ENCODE assay signal across 8 cellular contexts in genomic region chr11:126212089-126212660, GRCh38. TPM values are rescaled to one million over a fixed set of nuclear protein-coding genes. Genes with fewer than 3 reads are reported as not detected.
DNase-seq lines count a peak whose midpoint lies in the region; ATAC-seq, FAIRE-seq and TF ChIP-seq lines count a peak whose summit lies in the region.

No MANE protein-coding gene starts in this region.

- no peaks in the 10 kb centered on the region for H3K9me3 ChIP-seq in keratinocyte (ENCODE audit: control insufficient read depth, low read depth, low read length)
- H3K9me3 ChIP-seq in thoracic aorta, result no peaks in the 10 kb centered on the region

- H3K4me3 ChIP-seq in keratinocyte (ENCODE audit: control insufficient read depth in 2 of 3, extremely low read depth in 1 of 3, insufficient read depth in 2 of 3, low read depth in 1 of 3, low read length in 3 of 3) (peak overlapping the region; percentile 56 to 89 (median 78)), thoracic aorta (peak overlapping the region; percentile 97)

- peaks cover 18% of the 10 kb centered on the region for H3K36me3 Mint-ChIP-seq in activated CD4-positive, alpha-beta T cell treated with anti-CD3 and anti-CD28 coated beads, Interleukin-2, amount 10 ng/mL, durations not matched to agents 7 days and 5 days (ENCODE audit: low read depth)
- H3K36me3 Mint-ChIP-seq in activated T-helper 17 cell treated with anti-CD3 and anti-CD28 coated beads, Interleukin-2, amount 50 U/mL, for 72 hours (ENCODE audit: low read depth), result peaks cover 40% of the 10 kb centered on the region

- peak overlapping the region; percentile 94 for H3K27ac Mint-ChIP-seq in activated CD4-positive, alpha-beta T cell treated with anti-CD3 and anti-CD28 coated beads, Interleukin-2, amount 10 ng/mL, durations not matched to agents 7 days and 5 days
- H3K27ac Mint-ChIP-seq in activated T-helper 17 cell treated with anti-CD3 and anti-CD28 coated beads, Interleukin-2, amount 50 U/mL, for 72 hours, result peak overlapping the region; percentile 96

- no peak for ATAC-seq in activated T-helper 17 cell treated with anti-CD3 and anti-CD28 coated beads, Interleukin-2, amount 50 U/mL, for 72 hours (replicated peaks)
- ATAC-seq in thoracic aorta (ENCODE audit: insufficient number of reproducible peaks, low FRiP score, low read depth) (no peak), HG02610 (IDR thresholded peaks at IDR 0.05; ENCODE audit: unreplicated experiment) (no peak)

- H3K9ac ChIP-seq in keratinocyte (ENCODE audit: control insufficient read depth, extremely low read depth, insufficient read depth, low read length), result peak overlapping the region; percentile 97

- H3K4me3 Mint-ChIP-seq in activated CD4-positive, alpha-beta T cell treated with anti-CD3 and anti-CD28 coated beads, Interleukin-2, amount 10 ng/mL, durations not matched to agents 7 days and 5 days, result peak overlapping the region; percentile 98
- peak overlapping the region; percentile 97 for H3K4me3 Mint-ChIP-seq in activated T-helper 17 cell treated with anti-CD3 and anti-CD28 coated beads, Interleukin-2, amount 50 U/mL, for 72 hours

- peak overlapping the region; percentile 100 for H3K4me2 ChIP-seq in keratinocyte (ENCODE audit: control insufficient read depth, extremely low read depth, insufficient read depth, low read depth, low read length)

- H2AFZ ChIP-seq in keratinocyte (ENCODE audit: control insufficient read depth, low read length), result peak overlapping the region; percentile 83

- peaks cover 34% of the 10 kb centered on the region for H3K4me1 Mint-ChIP-seq in activated CD4-positive, alpha-beta T cell treated with anti-CD3 and anti-CD28 coated beads, Interleukin-2, amount 10 ng/mL, durations not matched to agents 7 days and 5 days
- H3K4me1 Mint-ChIP-seq in activated T-helper 17 cell treated with anti-CD3 and anti-CD28 coated beads, Interleukin-2, amount 50 U/mL, for 72 hours, result peaks cover 27% of the 10 kb centered on the region

- H3K27me3 Mint-ChIP-seq in activated CD4-positive, alpha-beta T cell treated with anti-CD3 and anti-CD28 coated beads, Interleukin-2, amount 10 ng/mL, durations not matched to agents 7 days and 5 days, result peaks cover 3% of the 10 kb centered on the region
- no peaks in the 10 kb centered on the region for H3K27me3 Mint-ChIP-seq in activated T-helper 17 cell treated with anti-CD3 and anti-CD28 coated beads, Interleukin-2, amount 50 U/mL, for 72 hours

- H3K27ac ChIP-seq in keratinocyte (ENCODE audit: control insufficient read depth, insufficient read depth, low read length) (peak overlapping the region; percentile 75), thoracic aorta (peak overlapping the region; percentile 40 to 46)

- H3K4me1 ChIP-seq in keratinocyte (ENCODE audit: control insufficient read depth, extremely low read depth, insufficient read depth, low read length), result peaks cover 16% of the 10 kb centered on the region
- H3K4me1 ChIP-seq in thoracic aorta (ENCODE audit: control insufficient read depth in 1 of 2, low read depth in 2 of 2), result peaks cover 19 to 20% of the 10 kb centered on the region in 2 donors

- H3K36me3 ChIP-seq in keratinocyte (ENCODE audit: control insufficient read depth in 2 of 2, extremely low read depth in 1 of 2, insufficient read depth in 2 of 2, low read length in 2 of 2), result peaks cover 6 to 8% of the 10 kb centered on the region in 2 experiments
- peaks cover 13% of the 10 kb centered on the region for H3K36me3 ChIP-seq in thoracic aorta

- FAIRE-seq in keratinocyte (lab: Jason Lieb, UNC), result no peak

- dilution Hi-C loops in keratinocyte (cut with MboI; ENCODE audit: extremely low pct_ligation_motif_present, low sequenced_read_pairs), result loop anchor here (25.0 kb wide), 1 partner anchor 275 kb away; the partner anchor contains the start of gene VSIG10L2

- no peaks in the 10 kb centered on the region for H3K9me3 Mint-ChIP-seq in activated CD4-positive, alpha-beta T cell treated with anti-CD3 and anti-CD28 coated beads, Interleukin-2, amount 10 ng/mL, durations not matched to agents 7 days and 5 days
- no peaks in the 10 kb centered on the region for H3K9me3 Mint-ChIP-seq in activated T-helper 17 cell treated with anti-CD3 and anti-CD28 coated beads, Interleukin-2, amount 50 U/mL, for 72 hours

- H4K20me1 ChIP-seq in keratinocyte (ENCODE audit: control insufficient read depth, extremely low read depth, insufficient read depth, low read length), result no peaks in the 10 kb centered on the region

- H3K27me3 ChIP-seq in keratinocyte (ENCODE audit: control insufficient read depth, extremely low read depth, insufficient read depth, low read length), result no peaks in the 10 kb centered on the region
- no peaks in the 10 kb centered on the region for H3K27me3 ChIP-seq in thoracic aorta (replicated peaks; ENCODE audit: insufficient read depth)

- peaks cover 50% of the 10 kb centered on the region for H3K79me2 ChIP-seq in keratinocyte (ENCODE audit: control insufficient read depth, insufficient read depth, low read length)

- CTCF ChIA-PET in activated CD4-positive, alpha-beta T cell treated with anti-CD3 and anti-CD28 coated beads, Interleukin-2, amount 10 ng/mL, durations not matched to agents 7 days and 5 days (lab: Charles Lee), result interaction anchor here (0.9 to 1.8 kb wide), 2 partner anchors 69 to 98 kb away, joined by 4 read pairs; no protein-coding TSS in a partner anchor

- TF ChIP-seq CTCF in keratinocyte (optimal IDR thresholded peaks at IDR 0.05 in 1 of 3, IDR thresholded peaks at IDR 0.05 in 1 of 3, conservative IDR thresholded peaks at IDR 0.05 in 1 of 3; ENCODE audit: extremely low read depth in 1 of 3, insufficient read depth in 2 of 3, low read length in 3 of 3) (no peak), thoracic aorta (IDR thresholded peaks at IDR 0.05) (no peak)

- H3K9me1 ChIP-seq in keratinocyte (ENCODE audit: control insufficient read depth, extremely low read depth, insufficient read depth, low read length), result peaks cover 2% of the 10 kb centered on the region

- POLR2A ChIA-PET in activated CD4-positive, alpha-beta T cell treated with anti-CD3 and anti-CD28 coated beads, Interleukin-2, amount 10 ng/mL, durations not matched to agents 7 days and 5 days (lab: Charles Lee), result interaction anchor here (0.6 kb wide), 1 partner anchor 8 kb away, joined by 8 read pairs; no protein-coding TSS in a partner anchor

- DNase-seq in activated CD4-positive, alpha-beta T cell treated with anti-CD3 and anti-CD28 coated beads, Interleukin-2, amount 10 ng/mL, durations not matched to agents 7 days and 5 days, result no peak
- no peak for DNase-seq in activated CD4-positive, alpha-beta T cell treated with anti-CD3 and anti-CD28 coated beads for 1 hour
- DNase-seq in keratinocyte (ENCODE audit: low read depth, low spot score), result no peak
- DNase-seq in thoracic aorta (ENCODE audit: low spot score), result no peak
- no peak for DNase-seq in DMS79 treated with DMSO at 0.1 percent for 48 hours (lab: John Stamatoyannopoulos, UW)
- no peak for DNase-seq in stimulated activated CD4-positive, alpha-beta T cell treated with anti-CD3 and anti-CD28 coated beads, Interleukin-2, amount 100 ng/mL, for 24 hours

RNA-seq across cellular contexts. Expression of gene FAM118B, which starts 0.6 kb away (rescaled TPM):
- 10 to 100 TPM in 1 of 2 experiments, 1 to 10 TPM in 1; 9.4 to 11.9 TPM for total RNA-seq in activated CD4-positive, alpha-beta T cell treated with anti-CD3 and anti-CD28 coated beads, Interleukin-2, amount 10 ng/mL, durations not matched to agents 7 days and 5 days
- 10 to 100 TPM in 1 of 2 donors, 1 to 10 TPM in 1; 6.5 to 12.5 TPM for total RNA-seq in activated T-helper 17 cell treated with anti-CD3 and anti-CD28 coated beads, Interleukin-2, amount 50 U/mL, for 72 hours
- polyA plus RNA-seq in keratinocyte, result 26.5 to 32.0 TPM (median 28.0 TPM) in 3 replicates
- 8.8 TPM for polyA plus RNA-seq in keratinocyte (2011; ENCODE audit: low read depth)
- polyA plus RNA-seq in keratinocyte (2011; cell fraction: cytosol; rRNA removed), result 21.4 and 32.5 TPM in 2 replicates
- polyA plus RNA-seq in keratinocyte (2011; cell fraction: nucleus; rRNA removed), result 22.4 and 24.8 TPM in 2 replicates
- polyA plus RNA-seq in keratinocyte (2012; ENCODE audit: low replicate concordance), result 17.5 and 17.6 TPM in 2 replicates
- 6.6 to 12.9 TPM (median 11.9 TPM) in 3 replicates for polyA minus RNA-seq in keratinocyte
- polyA minus RNA-seq in keratinocyte (2011; cell fraction: cytosol; rRNA and poly(A)+ RNA removed), result 9.6 TPM
- polyA minus RNA-seq in keratinocyte (2011; cell fraction: nucleus; rRNA and poly(A)+ RNA removed), result 9.9 and 17.9 TPM in 2 replicates
- 10 to 100 TPM in 1 of 2 donors, 1 to 10 TPM in 1; 8.4 to 14.5 TPM for total RNA-seq in thoracic aorta

RNA-seq across cellular contexts. Expression of gene RPUSD4, which starts 0.7 kb away (rescaled TPM):
- 10 to 100 TPM; 30.7 to 32.5 TPM for total RNA-seq in activated CD4-positive, alpha-beta T cell treated with anti-CD3 and anti-CD28 coated beads, Interleukin-2, amount 10 ng/mL, durations not matched to agents 7 days and 5 days
- total RNA-seq in activated T-helper 17 cell treated with anti-CD3 and anti-CD28 coated beads, Interleukin-2, amount 50 U/mL, for 72 hours, result 10 to 100 TPM; 33.8 to 50.8 TPM
- polyA plus RNA-seq in keratinocyte, result 23.8 to 24.7 TPM (median 23.8 TPM) in 3 replicates
- polyA plus RNA-seq in keratinocyte (2011; ENCODE audit: low read depth), result 15.0 TPM
- 15.9 and 16.7 TPM in 2 replicates for polyA plus RNA-seq in keratinocyte (2011; cell fraction: cytosol; rRNA removed)
- polyA plus RNA-seq in keratinocyte (2011; cell fraction: nucleus; rRNA removed), result 38.8 and 40.7 TPM in 2 replicates
- polyA plus RNA-seq in keratinocyte (2012; ENCODE audit: low replicate concordance), result 16.5 and 17.7 TPM in 2 replicates
- 42.3 to 63.6 TPM (median 61.5 TPM) in 3 replicates for polyA minus RNA-seq in keratinocyte
- 15.2 TPM for polyA minus RNA-seq in keratinocyte (2011; cell fraction: cytosol; rRNA and poly(A)+ RNA removed)
- polyA minus RNA-seq in keratinocyte (2011; cell fraction: nucleus; rRNA and poly(A)+ RNA removed), result 11.6 and 13.1 TPM in 2 replicates
- total RNA-seq in thoracic aorta, result 10 to 100 TPM in 1 of 2 donors, 1 to 10 TPM in 1; 6.0 to 34.8 TPM

RNA-seq across cellular contexts. Expression of gene SRPRA, which starts 56.5 kb away (rescaled TPM):
- total RNA-seq in activated CD4-positive, alpha-beta T cell treated with anti-CD3 and anti-CD28 coated beads, Interleukin-2, amount 10 ng/mL, durations not matched to agents 7 days and 5 days, result 100 to 1,000 TPM; 107 to 110 TPM
- total RNA-seq in activated T-helper 17 cell treated with anti-CD3 and anti-CD28 coated beads, Interleukin-2, amount 50 U/mL, for 72 hours, result 100 to 1,000 TPM in 1 of 2 donors, 10 to 100 TPM in 1; 92.5 to 142 TPM
- polyA plus RNA-seq in keratinocyte, result 50.7 to 96.1 TPM (median 56.0 TPM) in 3 replicates
- 188 TPM for polyA plus RNA-seq in keratinocyte (2011; ENCODE audit: low read depth)
- polyA plus RNA-seq in keratinocyte (2011; cell fraction: cytosol; rRNA removed), result 40.5 and 46.1 TPM in 2 replicates
- polyA plus RNA-seq in keratinocyte (2011; cell fraction: nucleus; rRNA removed), result 157 and 166 TPM in 2 replicates
- polyA plus RNA-seq in keratinocyte (2012; ENCODE audit: low replicate concordance), result 56.9 and 78.2 TPM in 2 replicates
- polyA minus RNA-seq in keratinocyte, result 84.7 to 115 TPM (median 86.0 TPM) in 3 replicates
- 42.2 TPM for polyA minus RNA-seq in keratinocyte (2011; cell fraction: cytosol; rRNA and poly(A)+ RNA removed)
- 83.0 and 115 TPM in 2 replicates for polyA minus RNA-seq in keratinocyte (2011; cell fraction: nucleus; rRNA and poly(A)+ RNA removed)
- total RNA-seq in thoracic aorta, result 100 to 1,000 TPM; 125 to 128 TPM

RNA-seq across cellular contexts. Expression of gene FOXRED1, which starts 56.8 kb away (rescaled TPM):
- 10 to 100 TPM; 34.8 to 43.4 TPM for total RNA-seq in activated CD4-positive, alpha-beta T cell treated with anti-CD3 and anti-CD28 coated beads, Interleukin-2, amount 10 ng/mL, durations not matched to agents 7 days and 5 days
- 10 to 100 TPM; 34.6 to 47.1 TPM for total RNA-seq in activated T-helper 17 cell treated with anti-CD3 and anti-CD28 coated beads, Interleukin-2, amount 50 U/mL, for 72 hours
- polyA plus RNA-seq in keratinocyte, result 16.4 to 23.1 TPM (median 20.8 TPM) in 3 replicates
- 2.9 TPM for polyA plus RNA-seq in keratinocyte (2011; ENCODE audit: low read depth)
- 13.8 and 17.1 TPM in 2 replicates for polyA plus RNA-seq in keratinocyte (2011; cell fraction: cytosol; rRNA removed)
- polyA plus RNA-seq in keratinocyte (2011; cell fraction: nucleus; rRNA removed), result 26.8 and 32.9 TPM in 2 replicates
- 7.0 and 16.8 TPM in 2 replicates for polyA plus RNA-seq in keratinocyte (2012; ENCODE audit: low replicate concordance)
- 12.3 to 17.1 TPM (median 16.7 TPM) in 3 replicates for polyA minus RNA-seq in keratinocyte
- 11.5 TPM for polyA minus RNA-seq in keratinocyte (2011; cell fraction: cytosol; rRNA and poly(A)+ RNA removed)
- 7.9 and 12.3 TPM in 2 replicates for polyA minus RNA-seq in keratinocyte (2011; cell fraction: nucleus; rRNA and poly(A)+ RNA removed)
- total RNA-seq in thoracic aorta, result 10 to 100 TPM; 22.9 to 27.8 TPM
